Comparison of ENCODE assay signal across 9 cellular contexts in the genomic region with DNA sequence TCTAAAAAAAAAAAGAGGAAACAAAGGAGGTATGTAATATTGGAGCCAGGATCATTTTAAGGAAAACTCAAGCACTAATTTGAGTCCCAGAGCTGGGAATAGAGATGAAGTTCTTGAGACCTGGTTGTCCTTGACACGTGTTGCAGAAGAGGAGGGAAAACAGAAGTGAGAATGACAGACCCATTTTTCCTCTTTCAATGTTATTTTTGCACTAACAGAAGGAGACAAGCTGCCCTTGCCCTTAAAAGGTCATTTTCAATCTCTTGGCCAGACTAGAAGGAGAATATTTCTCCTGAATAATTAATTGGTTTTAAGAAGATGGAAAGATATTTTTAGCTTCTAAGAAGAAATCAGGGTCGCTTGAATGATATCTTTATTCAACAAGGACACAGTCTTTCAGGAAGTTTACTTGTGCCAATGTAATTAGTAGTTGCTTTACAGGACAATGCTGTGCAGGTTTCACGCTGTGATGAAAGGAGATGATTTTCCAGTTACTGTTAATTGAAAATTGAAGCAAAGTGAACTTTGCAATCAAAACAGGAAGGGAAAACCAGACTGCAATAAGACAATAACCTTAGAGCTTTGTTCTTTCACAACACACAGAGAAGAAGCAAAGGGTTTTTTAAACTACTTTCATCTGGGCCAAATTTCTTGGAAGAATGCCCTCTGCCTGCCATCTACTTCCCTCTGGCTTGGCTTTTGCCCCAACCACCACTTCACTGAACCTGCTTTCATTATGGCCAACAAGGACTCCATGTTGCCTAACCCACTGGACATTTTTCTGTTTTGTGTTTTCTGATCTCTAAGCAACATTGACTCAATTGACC. TPM values are rescaled to one million over a fixed set of nuclear protein-coding genes. Genes with fewer than 3 reads are reported as not detected.
DNase-seq lines count a peak whose midpoint lies in the region; ATAC-seq and TF ChIP-seq lines count a peak whose summit lies in the region.
"Had no signal": no experiment of that assay in that cellular context is flagged by ENCODE, and none has a peak within 500 bp of the region (broad histone marks: within the 10 kb centered on the region; RNA-seq: fewer than 3 reads in every experiment).

No MANE protein-coding gene starts in this region.

- CTCF ChIA-PET in WTC11 (lab: Charles Lee): interaction anchor here (0.7 kb wide), 1 partner anchor 85 kb away, joined by 4 read pairs; no protein-coding TSS in a partner anchor

- POLR2A ChIA-PET in WTC11 (lab: Charles Lee): no interaction called here

- in situ Hi-C loops in SK-MEL-5 (cut with HindIII; ENCODE audit: low pct_unique_long_range_greater_than_20kb, low sequenced_read_pairs): no loop called here

- H3K4me3 Mint-ChIP-seq in stimulated activated naive B cell treated with anti-CD40 and anti-IgM and Interleukin-4, amounts not matched to agents 10 μg/mL and 1 μg/mL and 100 μg/mL, for 72 hours: peak overlapping the region in 1 of 2 donors; percentile 52
- no peak overlapping the region for H3K4me3 Mint-ChIP-seq in WTC11

- peaks cover 15 to 17% of the 10 kb centered on the region in 2 donors for H3K9me3 Mint-ChIP-seq in stimulated activated naive B cell treated with anti-CD40 and anti-IgM and Interleukin-4, amounts not matched to agents 10 μg/mL and 1 μg/mL and 100 μg/mL, for 72 hours
- peaks cover 22% of the 10 kb centered on the region for H3K9me3 Mint-ChIP-seq in WTC11

- DNase-seq in DMS 273 (lab: John Stamatoyannopoulos, UW; ENCODE audit: unreplicated experiment) (peak; percentile 6), DMS 273 treated with DMSO at 0.1 percent for 48 hours (lab: John Stamatoyannopoulos, UW) (no peak), SK-MEL-5 (ENCODE audit: low read depth, low spot score) (peak; percentile 34), globus pallidus (ENCODE audit: low spot score) (peak; percentile 48), WTC11 (ENCODE audit: low spot score) (no peak)
- no peak for DNase-seq in stimulated activated naive B cell treated with anti-CD40 and anti-IgM and Interleukin-4, amounts not matched to agents 10 μg/mL and 1 μg/mL and 100 μg/mL, for 72 hours
- DNase-seq: activated T-cell treated with anti-CD3 and anti-CD28 coated beads, Interleukin-2, amount 50 U/mL, for 48 hours had no signal

- H3K36me3 Mint-ChIP-seq in stimulated activated naive B cell treated with anti-CD40 and anti-IgM and Interleukin-4, amounts not matched to agents 10 μg/mL and 1 μg/mL and 100 μg/mL, for 72 hours: peaks cover 4 to 21% of the 10 kb centered on the region in 2 donors
- H3K36me3 Mint-ChIP-seq in WTC11: peaks cover 12% of the 10 kb centered on the region

- ATAC-seq in stimulated activated naive B cell treated with anti-CD40 and anti-IgM and Interleukin-4, amounts not matched to agents 10 μg/mL and 1 μg/mL and 100 μg/mL, for 72 hours (replicated peaks): no peak
- ATAC-seq in GM18868 (IDR thresholded peaks at IDR 0.05; ENCODE audit: unreplicated experiment) (no peak), WTC11 (no peak), GM18498 (IDR thresholded peaks at IDR 0.05; ENCODE audit: unreplicated experiment) (no peak)

- peak overlapping the region; percentile 48 for H3K27ac Mint-ChIP-seq in stimulated activated naive B cell treated with anti-CD40 and anti-IgM and Interleukin-4, amounts not matched to agents 10 μg/mL and 1 μg/mL and 100 μg/mL, for 72 hours
- no peak overlapping the region for H3K27ac Mint-ChIP-seq in WTC11

- H3K27me3 Mint-ChIP-seq in stimulated activated naive B cell treated with anti-CD40 and anti-IgM and Interleukin-4, amounts not matched to agents 10 μg/mL and 1 μg/mL and 100 μg/mL, for 72 hours: no peaks in the 10 kb centered on the region
- peaks cover 3% of the 10 kb centered on the region; the same call in 1 of the 2 replicates for H3K27me3 Mint-ChIP-seq in WTC11 (ENCODE audit: low read depth)

- no peak for TF ChIP-seq CTCF in WTC11 (IDR thresholded peaks at IDR 0.05)

- H3K4me1 Mint-ChIP-seq in stimulated activated naive B cell treated with anti-CD40 and anti-IgM and Interleukin-4, amounts not matched to agents 10 μg/mL and 1 μg/mL and 100 μg/mL, for 72 hours: peaks cover 38 to 62% of the 10 kb centered on the region in 2 donors
- H3K4me1 Mint-ChIP-seq in WTC11: peaks cover 10% of the 10 kb centered on the region; the same call in 1 of the 2 replicates

TF ChIP-seq in WTC11, 78 proteins besides CTCF, POLR2A, EP300 and RAD21 (continues in another document):
- TF ChIP-seq RELA (CRISPR knock-in tag; IDR thresholded peaks at IDR 0.05; ENCODE audit: borderline replicate concordance) (no peak), TCF7 (CRISPR knock-in tag; IDR thresholded peaks at IDR 0.05; ENCODE audit: low read depth) (no peak), ZNF219 (CRISPR knock-in tag; IDR thresholded peaks at IDR 0.05; ENCODE audit: borderline replicate concordance) (no peak), NFYB (CRISPR knock-in tag; conservative IDR thresholded peaks at IDR 0.05; ENCODE audit: low read depth) (no peak), GRHL2 (CRISPR knock-in tag; IDR thresholded peaks at IDR 0.05; ENCODE audit: insufficient replicate concordance, severe bottlenecking) (no peak), JUN (CRISPR knock-in tag; IDR thresholded peaks at IDR 0.05) (no peak), ZNF263 (CRISPR knock-in tag; IDR thresholded peaks at IDR 0.05; ENCODE audit: low read depth) (no peak), FOXP1 (CRISPR knock-in tag; IDR thresholded peaks at IDR 0.05; ENCODE audit: borderline replicate concordance) (no peak), ZNF138 (CRISPR knock-in tag; conservative IDR thresholded peaks at IDR 0.05) (no peak), HMGA2 (CRISPR knock-in tag; IDR thresholded peaks at IDR 0.05) (no peak), ZNF423 (CRISPR knock-in tag; IDR thresholded peaks at IDR 0.05) (no peak), ZNF232 (CRISPR knock-in tag; IDR thresholded peaks at IDR 0.05) (no peak), SMAD4 (CRISPR knock-in tag; IDR thresholded peaks at IDR 0.05) (no peak), FOXK1 (CRISPR knock-in tag; IDR thresholded peaks at IDR 0.05) (no peak), ZNF121 (CRISPR knock-in tag; IDR thresholded peaks at IDR 0.05) (no peak)
- TF ChIP-seq, protein P1, sequence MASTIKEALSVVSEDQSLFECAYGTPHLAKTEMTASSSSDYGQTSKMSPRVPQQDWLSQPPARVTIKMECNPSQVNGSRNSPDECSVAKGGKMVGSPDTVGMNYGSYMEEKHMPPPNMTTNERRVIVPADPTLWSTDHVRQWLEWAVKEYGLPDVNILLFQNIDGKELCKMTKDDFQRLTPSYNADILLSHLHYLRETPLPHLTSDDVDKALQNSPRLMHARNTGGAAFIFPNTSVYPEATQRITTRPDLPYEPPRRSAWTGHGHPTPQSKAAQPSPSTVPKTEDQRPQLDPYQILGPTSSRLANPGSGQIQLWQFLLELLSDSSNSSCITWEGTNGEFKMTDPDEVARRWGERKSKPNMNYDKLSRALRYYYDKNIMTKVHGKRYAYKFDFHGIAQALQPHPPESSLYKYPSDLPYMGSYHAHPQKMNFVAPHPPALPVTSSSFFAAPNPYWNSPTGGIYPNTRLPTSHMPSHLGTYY (CRISPR knock-in tag; IDR thresholded peaks at IDR 0.05): no peak
- TF ChIP-seq, protein P2, sequence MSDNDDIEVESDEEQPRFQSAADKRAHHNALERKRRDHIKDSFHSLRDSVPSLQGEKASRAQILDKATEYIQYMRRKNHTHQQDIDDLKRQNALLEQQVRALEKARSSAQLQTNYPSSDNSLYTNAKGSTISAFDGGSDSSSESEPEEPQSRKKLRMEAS (CRISPR knock-in tag; IDR thresholded peaks at IDR 0.05): no peak
- TF ChIP-seq, protein P3, sequence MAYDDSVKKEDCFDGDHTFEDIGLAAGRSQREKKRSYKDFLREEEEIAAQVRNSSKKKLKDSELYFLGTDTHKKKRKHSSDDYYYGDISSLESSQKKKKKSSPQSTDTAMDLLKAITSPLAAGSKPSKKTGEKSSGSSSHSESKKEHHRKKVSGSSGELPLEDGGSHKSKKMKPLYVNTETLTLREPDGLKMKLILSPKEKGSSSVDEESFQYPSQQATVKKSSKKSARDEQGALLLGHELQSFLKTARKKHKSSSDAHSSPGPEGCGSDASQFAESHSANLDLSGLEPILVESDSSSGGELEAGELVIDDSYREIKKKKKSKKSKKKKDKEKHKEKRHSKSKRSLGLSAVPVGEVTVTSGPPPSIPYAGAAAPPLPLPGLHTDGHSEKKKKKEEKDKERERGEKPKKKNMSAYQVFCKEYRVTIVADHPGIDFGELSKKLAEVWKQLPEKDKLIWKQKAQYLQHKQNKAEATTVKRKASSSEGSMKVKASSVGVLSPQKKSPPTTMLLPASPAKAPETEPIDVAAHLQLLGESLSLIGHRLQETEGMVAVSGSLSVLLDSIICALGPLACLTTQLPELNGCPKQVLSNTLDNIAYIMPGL (CRISPR knock-in tag; IDR thresholded peaks at IDR 0.05): no peak
- TF ChIP-seq, protein P4, sequence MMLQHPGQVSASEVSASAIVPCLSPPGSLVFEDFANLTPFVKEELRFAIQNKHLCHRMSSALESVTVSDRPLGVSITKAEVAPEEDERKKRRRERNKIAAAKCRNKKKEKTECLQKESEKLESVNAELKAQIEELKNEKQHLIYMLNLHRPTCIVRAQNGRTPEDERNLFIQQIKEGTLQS (CRISPR knock-in tag; conservative IDR thresholded peaks at IDR 0.05): no peak

RNA-seq across cellular contexts. Expression of a gene that starts 31.6 kb away (rescaled TPM):
- 13.5 and 17.8 TPM in 2 replicates for total RNA-seq in SK-MEL-5 (2014; rRNA removed; shearing (Covaris generic))
- 11.7 and 14.4 TPM in 2 replicates for polyA plus RNA-seq in SK-MEL-5 (2015; cell fraction: cytosol; rRNA removed)
- polyA plus RNA-seq in SK-MEL-5 (2015; cell fraction: nucleus; rRNA removed): 91.9 and 94.9 TPM in 2 replicates
- 9.5 to 11.9 TPM (median 10.1 TPM) in 3 replicates for total RNA-seq in WTC11 (2021)

Comparison
In these comparisons a context has a peak if more than half of its experiments do, and no peak if none do; other contexts are left out.
1. DNase-seq: peak in DMS 273 (single experiment), SK-MEL-5 (single experiment) and globus pallidus (single experiment); none in DMS 273 treated with DMSO at 0.1 percent for 48 hours (single experiment), stimulated activated naive B cell treated with anti-CD40 and anti-IgM and Interleukin-4, amounts not matched to agents 10 μg/mL and 1 μg/mL and 100 μg/mL, for 72 hours (single experiment) and WTC11 (single experiment).